Comparison of ENCODE assay signal across 9 cellular contexts in genomic region chr2:73113634-73113958, GRCh38. TPM values are rescaled to one million over a fixed set of nuclear protein-coding genes. Genes with fewer than 3 reads are reported as not detected.
A peak's percentile ranks its signal among the peaks of the same experiment; 100 is the strongest.
DNase-seq lines count a peak whose midpoint lies in the region; ATAC-seq and TF ChIP-seq lines count a peak whose summit lies in the region.
"Had no signal": no experiment of that assay in that cellular context is flagged by ENCODE, and none has a peak within 500 bp of the region (broad histone marks: within the 10 kb centered on the region; RNA-seq: fewer than 3 reads in every experiment).

No MANE protein-coding gene starts in this region.

- POLR2A ChIA-PET in naive thymus-derived CD8-positive, alpha-beta T cell (lab: Charles Lee) = no interaction called here

- peaks cover 10 to 25% (median 17%) of the 10 kb centered on the region in 4 donors for H3K4me1 Mint-ChIP-seq in naive thymus-derived CD8-positive, alpha-beta T cell

- H3K4me3 ChIP-seq in AG09309 (ENCODE audit: control insufficient read depth, low read depth, low read length) (peak overlapping the region; percentile 84), LNCaP clone FGC (ENCODE audit: low read depth, low read length) (peak overlapping the region; percentile 67), duodenal mucosa (ENCODE audit: low read depth in 1 of 2, low read length in 2 of 2) (peak overlapping the region; percentile 68 to 71)

- H3K9ac ChIP-seq in duodenal mucosa (ENCODE audit: low read depth in 1 of 2, low read length in 2 of 2) = peak overlapping the region; percentile 49 to 63

- H3K9me3 Mint-ChIP-seq in naive thymus-derived CD8-positive, alpha-beta T cell = no peaks in the 10 kb centered on the region
- H3K9me3 Mint-ChIP-seq: dendritic cell treated with granulocyte-macrophage colony-stimulating factor and Interleukin-4, amounts not matched to agents 40 ng/mL and 50 ng/mL, for 4 days had no signal

- DNase-seq in AG09309 (ENCODE audit: low read depth) (no peak), LNCaP clone FGC (ENCODE audit: low read depth) (no peak), caudate nucleus (lab: John Stamatoyannopoulos, UW) (no peak), NCI-H1436 treated with DMSO at 0.1 percent for 48 hours (lab: John Stamatoyannopoulos, UW) (no peak)
- no peak for DNase-seq in naive thymus-derived CD8-positive, alpha-beta T cell

- ATAC-seq in naive thymus-derived CD8-positive, alpha-beta T cell = no peak
- ATAC-seq in HG03354 (IDR thresholded peaks at IDR 0.05; ENCODE audit: poor library complexity, severe bottlenecking, unreplicated experiment) = no peak
- no peak for ATAC-seq in HG03175 (IDR thresholded peaks at IDR 0.05; ENCODE audit: unreplicated experiment)

- TF ChIP-seq CTCF in AG09309 (IDR thresholded peaks at IDR 0.05; ENCODE audit: control insufficient read depth, insufficient read depth, low read depth, low read length, missing control alignments) (no peak), LNCaP clone FGC (IDR thresholded peaks at IDR 0.05; ENCODE audit: control insufficient read depth, extremely low read depth, insufficient read depth) (no peak)

- peaks cover 0 to 1% (median 0%) of the 10 kb centered on the region in 5 donors for H3K27me3 Mint-ChIP-seq in naive thymus-derived CD8-positive, alpha-beta T cell

- peaks cover 14 to 17% of the 10 kb centered on the region in 2 donors for H3K4me1 ChIP-seq in duodenal mucosa (ENCODE audit: control insufficient read depth in 1 of 2, insufficient read depth in 2 of 2, low read length in 2 of 2)

- H3K36me3 ChIP-seq in duodenal mucosa (ENCODE audit: control insufficient read depth in 1 of 2, insufficient read depth in 2 of 2, low read length in 2 of 2) = no peaks in the 10 kb centered on the region

- no peaks in the 10 kb centered on the region for H3K9me3 ChIP-seq in duodenal mucosa (ENCODE audit: control insufficient read depth in 1 of 2, low read length in 2 of 2)

- no peak overlapping the region for H3K27ac ChIP-seq in duodenal mucosa (ENCODE audit: low read depth, low read length)
- no peak overlapping the region for H3K27ac ChIP-seq in caudate nucleus (ENCODE audit: low read depth, low read length)

- peak overlapping the region in 1 of 10 donors; percentile 6 for H3K27ac Mint-ChIP-seq in naive thymus-derived CD8-positive, alpha-beta T cell
- H3K27ac Mint-ChIP-seq: dendritic cell treated with granulocyte-macrophage colony-stimulating factor and Interleukin-4, amounts not matched to agents 40 ng/mL and 50 ng/mL, for 4 days had no signal

- H3K27me3 ChIP-seq in duodenal mucosa (ENCODE audit: control insufficient read depth in 1 of 2, insufficient read depth in 2 of 2, low read length in 2 of 2) = no peaks in the 10 kb centered on the region

- H3K36me3 Mint-ChIP-seq in naive thymus-derived CD8-positive, alpha-beta T cell = no peaks in the 10 kb centered on the region

- peak overlapping the region; percentile 24 to 65 (median 61) for H3K4me3 Mint-ChIP-seq in naive thymus-derived CD8-positive, alpha-beta T cell

RNA-seq across cellular contexts. Expression of gene RAB11FIP5, which starts 0.8 kb away (rescaled TPM):
- total RNA-seq in naive thymus-derived CD8-positive, alpha-beta T cell = 10 to 100 TPM in 1 of 2 experiments, 1 to 10 TPM in 1; 7.4 to 11.3 TPM
- polyA plus RNA-seq in naive thymus-derived CD8-positive, alpha-beta T cell = 1 to 10 TPM; 4.0 to 7.0 (median 4.3) TPM

RNA-seq across cellular contexts. Expression of gene SFXN5, which starts 42.1 kb away (rescaled TPM):
- total RNA-seq in naive thymus-derived CD8-positive, alpha-beta T cell = 10 to 100 TPM; 17.1 to 20.0 TPM
- 1 to 10 TPM; 1.7 to 3.5 (median 2.6) TPM for polyA plus RNA-seq in naive thymus-derived CD8-positive, alpha-beta T cell
